In the genomic region with DNA sequence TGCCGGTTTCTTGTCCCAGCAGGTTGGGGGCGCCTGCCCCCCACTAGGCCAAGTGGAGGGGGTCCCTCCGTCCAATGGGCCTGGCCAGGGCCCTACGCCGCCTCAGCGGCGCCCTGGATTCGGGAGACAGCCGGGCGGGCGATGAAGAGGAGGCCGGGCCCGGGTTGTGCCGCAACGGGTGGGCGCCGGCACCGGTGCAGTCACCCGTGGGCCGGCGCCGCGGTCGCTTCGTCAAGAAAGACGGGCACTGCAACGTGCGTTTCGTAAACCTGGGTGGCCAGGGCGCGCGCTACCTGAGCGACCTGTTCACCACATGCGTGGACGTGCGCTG, we compare ENCODE assay signal across 24 cellular contexts. TPM values are rescaled to one million over a fixed set of nuclear protein-coding genes. Genes with fewer than 3 reads are reported as not detected.
DNase-seq lines count a peak whose midpoint lies in the region; ATAC-seq, FAIRE-seq and TF ChIP-seq lines count a peak whose summit lies in the region.
"Had no signal": no experiment of that assay in that cellular context is flagged by ENCODE, and none has a peak within 500 bp of the region (broad histone marks: within the 10 kb centered on the region; RNA-seq: fewer than 3 reads in every experiment).

No MANE protein-coding gene starts in this region.

- TF ChIP-seq RAD21 in H1 (IDR thresholded peaks at IDR 0.05 in 1 of 2, conservative IDR thresholded peaks at IDR 0.05 in 1 of 2; ENCODE audit: low read depth in 2 of 2, low read length in 2 of 2) = no peak

- H2BK5ac ChIP-seq in H1 (ENCODE audit: low read depth, low read length) (no peak overlapping the region; the same call in 1 of the 2 replicates), neuronal stem cell (ENCODE audit: low read length) (no peak overlapping the region)

- H2BK12ac ChIP-seq in H1 (ENCODE audit: low read depth, low read length) (peak overlapping the region; percentile 75; the same call in 1 of the 2 replicates), neuronal stem cell (ENCODE audit: low read length) (peak overlapping the region; percentile 84)

- no peak overlapping the region for H3K27ac Mint-ChIP-seq in GM23338
- no peak overlapping the region for H3K27ac Mint-ChIP-seq in stimulated activated naive CD8-positive, alpha-beta T cell treated with anti-CD3 and anti-CD28 coated beads, Interleukin-15, amount 100 ng/mL, for 72 hours
- H3K27ac Mint-ChIP-seq in natural killer cell treated with Interleukin-12 subunit alpha and Interleukin-12 subunit beta and Interleukin-15 and Interleukin-18, amount 100 ng/mL, for 72 hours = no peak overlapping the region

- no peak overlapping the region for H2BK120ac ChIP-seq in H1 (replicated peaks; ENCODE audit: low read depth, low read length)
- H2BK120ac ChIP-seq in neuronal stem cell (ENCODE audit: low read depth, low read length) = no peak overlapping the region

- H3K23me2 ChIP-seq in H1 (ENCODE audit: low read depth, low read length) = no peaks in the 10 kb centered on the region

- no peak overlapping the region for H2AFZ ChIP-seq in GM23338
- no peak overlapping the region for H2AFZ ChIP-seq in H1 (ENCODE audit: low read length)
- H2AFZ ChIP-seq in neuronal stem cell (ENCODE audit: low read length) = no peak overlapping the region

- H3K4ac ChIP-seq in H1 (replicated peaks; ENCODE audit: insufficient read length, low read depth, low read length) = no peak overlapping the region
- no peak overlapping the region for H3K4ac ChIP-seq in neuronal stem cell (ENCODE audit: low read length)

- ATAC-seq in GM23338 (peak; percentile 26), HG03139 (IDR thresholded peaks at IDR 0.05; ENCODE audit: unreplicated experiment) (no peak)
- ATAC-seq in stimulated activated naive CD8-positive, alpha-beta T cell treated with anti-CD3 and anti-CD28 coated beads, Interleukin-15, amount 100 ng/mL, for 72 hours = no peak
- no peak for ATAC-seq in natural killer cell treated with Interleukin-12 subunit alpha and Interleukin-12 subunit beta and Interleukin-15 and Interleukin-18, amount 100 ng/mL, for 72 hours
- ATAC-seq: PC-3, Right ventricle myocardium inferior had no signal

- H3K9me2 ChIP-seq in GM23338 (ENCODE audit: insufficient read depth) = peaks cover 8% of the 10 kb centered on the region; the same call in 1 of the 2 replicates

- no peaks in the 10 kb centered on the region; the same call in 1 of the 2 replicates for H4K20me1 ChIP-seq in GM23338 (replicated peaks; ENCODE audit: insufficient read depth)
- no peaks in the 10 kb centered on the region for H4K20me1 ChIP-seq in H1 (replicated peaks in 1 of 2; ENCODE audit: control insufficient read depth in 1 of 2, insufficient read depth in 2 of 2, low read length in 2 of 2)

- H3K56ac ChIP-seq in H1 (replicated peaks; ENCODE audit: insufficient read length, low read depth, low read length) = no peak overlapping the region

- no peak overlapping the region for H4K91ac ChIP-seq in H1 (replicated peaks; ENCODE audit: insufficient read length, low read length)
- no peak overlapping the region for H4K91ac ChIP-seq in neuronal stem cell (ENCODE audit: low read depth, low read length, poor library complexity)

- no peaks in the 10 kb centered on the region for H3K79me2 ChIP-seq in GM23338 (replicated peaks; ENCODE audit: insufficient read depth)
- H3K79me2 ChIP-seq in H1 (ENCODE audit: control insufficient read depth in 1 of 2, insufficient read depth in 2 of 2, low read length in 2 of 2) = no peaks in the 10 kb centered on the region

- no peaks in the 10 kb centered on the region for H3K27me3 Mint-ChIP-seq in GM23338 (ENCODE audit: insufficient read depth, low read depth, poor library complexity)
- H3K27me3 Mint-ChIP-seq in stimulated activated naive CD8-positive, alpha-beta T cell treated with anti-CD3 and anti-CD28 coated beads, Interleukin-15, amount 100 ng/mL, for 72 hours = no peaks in the 10 kb centered on the region
- no peaks in the 10 kb centered on the region for H3K27me3 Mint-ChIP-seq in natural killer cell treated with Interleukin-12 subunit alpha and Interleukin-12 subunit beta and Interleukin-15 and Interleukin-18, amount 100 ng/mL, for 72 hours

- TF ChIP-seq CTCF in GM23338 (conservative IDR thresholded peaks at IDR 0.05; ENCODE audit: low read depth in 2 of 2) (no peak), H1 (IDR thresholded peaks at IDR 0.05; ENCODE audit: control extremely low read depth in 1 of 3, insufficient read depth in 1 of 3, low read depth in 1 of 3, low read length in 3 of 3) (no peak)

- peaks cover 2% of the 10 kb centered on the region; the same call in 2 of the 3 replicates for H3K4me1 Mint-ChIP-seq in GM23338
- peaks cover 4% of the 10 kb centered on the region for H3K4me1 Mint-ChIP-seq in stimulated activated naive CD8-positive, alpha-beta T cell treated with anti-CD3 and anti-CD28 coated beads, Interleukin-15, amount 100 ng/mL, for 72 hours
- peaks cover 0 to 7% of the 10 kb centered on the region in 2 donors for H3K4me1 Mint-ChIP-seq in natural killer cell treated with Interleukin-12 subunit alpha and Interleukin-12 subunit beta and Interleukin-15 and Interleukin-18, amount 100 ng/mL, for 72 hours (ENCODE audit: low read depth in 2 of 2)

- no peak overlapping the region for H3K27ac ChIP-seq in GM23338 (ENCODE audit: low read depth)
- H3K27ac ChIP-seq in H1 (ENCODE audit: low read depth, low read length) = no peak overlapping the region
- H3K27ac ChIP-seq in neuronal stem cell (replicated peaks; ENCODE audit: low read length) = no peak overlapping the region
- H3K27ac ChIP-seq: SJSA1 had no signal

- H3K9me3 ChIP-seq in H1 (ENCODE audit: insufficient read depth in 2 of 2, low read depth in 1 of 2, low read length in 1 of 2) (peaks cover 0 to 6% of the 10 kb centered on the region in 2 experiments; a peak in 1 of 4 replicates), neuronal stem cell (replicated peaks in 1 of 2; ENCODE audit: control insufficient read depth in 2 of 2, insufficient read depth in 1 of 2, low read depth in 1 of 2, low read length in 2 of 2) (no peaks in the 10 kb centered on the region)
- H3K9me3 ChIP-seq: MG63, SJSA1 had no signal

- no peak overlapping the region for H3K9ac ChIP-seq in H1 (replicated peaks in 1 of 4; ENCODE audit: extremely low read depth in 1 of 4, low read depth in 3 of 4, low read length in 3 of 4)
- H3K9ac ChIP-seq in neuronal stem cell (ENCODE audit: low read depth, low read length, poor library complexity) = peak overlapping the region; percentile 44

- H3K14ac ChIP-seq in H1 (ENCODE audit: insufficient read length) (no peak overlapping the region), neuronal stem cell (ENCODE audit: low read length) (no peak overlapping the region)

- peaks cover 21% of the 10 kb centered on the region; the same call in 2 of the 3 replicates for H3K36me3 Mint-ChIP-seq in GM23338 (ENCODE audit: low read depth)
- no peaks in the 10 kb centered on the region for H3K36me3 Mint-ChIP-seq in natural killer cell treated with Interleukin-12 subunit alpha and Interleukin-12 subunit beta and Interleukin-15 and Interleukin-18, amount 100 ng/mL, for 72 hours

- 96% methylated on average over 25 of the region's 36 CpGs; no CpG with 5 or more reads in 1 of the 2 experiments for WGBS in H1 (ENCODE audit: extremely low coverage in 1 of 2, insufficient coverage in 1 of 2, insufficient read length in 1 of 2, insufficient replicate concordance in 2 of 2, low coverage in 1 of 2, low lambda C conversion rate in 2 of 2, missing lambda C conversion rate in 1 of 2), 2 experiments
- no CpG with 5 or more reads among the region's 36 CpGs for WGBS in neuronal stem cell (ENCODE audit: extremely low coverage in 2 of 2, insufficient read length in 2 of 2, insufficient replicate concordance in 1 of 2), 2 donors

- no peak for TF ChIP-seq POLR2A in H1 (IDR thresholded peaks at IDR 0.05; ENCODE audit: control extremely low read depth in 1 of 2, low read depth in 2 of 2, low read length in 2 of 2)

- CTCF ChIA-PET in H1 (lab: Charles Lee; ENCODE audit: partially characterized antibody) = no interaction called here

- H3K4me3 ChIP-seq in GM23338 (no peak overlapping the region), H1 (ENCODE audit: extremely low read depth in 1 of 4, insufficient read depth in 2 of 4, low read depth in 3 of 4, low read length in 4 of 4) (no peak overlapping the region), neuronal stem cell (ENCODE audit: low read length in 2 of 2) (no peak overlapping the region)
- H3K4me3 ChIP-seq: MG63, SJSA1 had no signal

- peaks cover 5% of the 10 kb centered on the region; the same call in 2 of the 3 replicates for H3K9me3 Mint-ChIP-seq in GM23338
- H3K9me3 Mint-ChIP-seq in stimulated activated naive CD8-positive, alpha-beta T cell treated with anti-CD3 and anti-CD28 coated beads, Interleukin-15, amount 100 ng/mL, for 72 hours = no peaks in the 10 kb centered on the region
- H3K9me3 Mint-ChIP-seq in natural killer cell treated with Interleukin-12 subunit alpha and Interleukin-12 subunit beta and Interleukin-15 and Interleukin-18, amount 100 ng/mL, for 72 hours = no peaks in the 10 kb centered on the region

- no peaks in the 10 kb centered on the region; the same call in none of the 2 replicates for H3F3A ChIP-seq in GM23338 (replicated peaks; ENCODE audit: low read depth)

- H3K18ac ChIP-seq in H1 (ENCODE audit: extremely low read depth, low read length) (no peak overlapping the region), neuronal stem cell (ENCODE audit: low read length) (no peak overlapping the region)

- no peak for TF ChIP-seq EP300 in H1 (IDR thresholded peaks at IDR 0.05; ENCODE audit: borderline replicate concordance in 1 of 2, low read depth in 2 of 2, low read length in 2 of 2)

- DNase-seq in GM23338 (ENCODE audit: low spot score) (no peak), H1 (ENCODE audit: low read depth in 1 of 2, low spot score in 2 of 2) (no peak), neuronal stem cell (ENCODE audit: low spot score) (no peak)
- no peak for DNase-seq in stimulated activated naive CD8-positive, alpha-beta T cell treated with anti-CD3 and anti-CD28 coated beads, Interleukin-15, amount 100 ng/mL, for 72 hours
- DNase-seq in natural killer cell treated with Interleukin-12 subunit alpha and Interleukin-12 subunit beta and Interleukin-15 and Interleukin-18, amount 100 ng/mL, for 72 hours (ENCODE audit: low spot score) = no peak
- DNase-seq: Calu3; DMS79 treated with DMSO at 0.1 percent for 48 hours; GF-D8; IMR-90; KG1; MG63; NCI-H2029; NCI-H446; NK-92 treated with Interleukin-12 subunit alpha and Interleukin-12 subunit beta, amount 100 ng/mL, for 24 hours; PC-3 had no signal

- H2BK15ac ChIP-seq in H1 (ENCODE audit: low read length) (no peak overlapping the region), neuronal stem cell (ENCODE audit: low read length) (no peak overlapping the region)

- H3K23ac ChIP-seq in H1 (ENCODE audit: insufficient read length) = no peak overlapping the region
- peak overlapping the region; percentile 73 for H3K23ac ChIP-seq in neuronal stem cell (ENCODE audit: low read depth, low read length, poor library complexity)

- H3K4me1 ChIP-seq in GM23338 (ENCODE audit: insufficient read depth) = peaks cover 3% of the 10 kb centered on the region; the same call in 1 of the 2 replicates
- H3K4me1 ChIP-seq in H1 (replicated peaks in 1 of 4; ENCODE audit: control insufficient read depth in 3 of 4, insufficient read depth in 4 of 4, low read length in 3 of 4) = peaks cover 0 to 2% (median under 1%) of the 10 kb centered on the region in 4 experiments; a peak in 1 of 7 replicates
- no peaks in the 10 kb centered on the region for H3K4me1 ChIP-seq in neuronal stem cell (ENCODE audit: control insufficient read depth in 2 of 2, insufficient read depth in 1 of 2, low read depth in 1 of 2, low read length in 2 of 2)
- H3K4me1 ChIP-seq: SJSA1 had no signal

- H3K36me3 ChIP-seq in GM23338 (ENCODE audit: insufficient read depth) (no peaks in the 10 kb centered on the region), H1 (ENCODE audit: control insufficient read depth in 2 of 4, insufficient read depth in 4 of 4, low read length in 3 of 4) (peaks cover 0 to 10% (median 1%) of the 10 kb centered on the region in 4 experiments; a peak in 3 of 8 replicates), neuronal stem cell (replicated peaks in 1 of 2; ENCODE audit: control insufficient read depth in 2 of 2, insufficient read depth in 2 of 2, low read length in 2 of 2) (peaks cover 4 to 18% of the 10 kb centered on the region in 2 donors)

- no peak overlapping the region for H2BK20ac ChIP-seq in H1 (ENCODE audit: low read length)

- no peak overlapping the region for H3K4me3 Mint-ChIP-seq in GM23338
- no peak overlapping the region for H3K4me3 Mint-ChIP-seq in stimulated activated naive CD8-positive, alpha-beta T cell treated with anti-CD3 and anti-CD28 coated beads, Interleukin-15, amount 100 ng/mL, for 72 hours
- H3K4me3 Mint-ChIP-seq in natural killer cell treated with Interleukin-12 subunit alpha and Interleukin-12 subunit beta and Interleukin-15 and Interleukin-18, amount 100 ng/mL, for 72 hours = no peak overlapping the region

- H3K79me1 ChIP-seq in H1 (ENCODE audit: low read depth, low read length) = no peaks in the 10 kb centered on the region; the same call in 1 of the 2 replicates
- no peaks in the 10 kb centered on the region for H3K79me1 ChIP-seq in neuronal stem cell (ENCODE audit: low read depth, low read length)

- H4K8ac ChIP-seq in H1 (ENCODE audit: extremely low read depth, insufficient read depth, low read length) = no peak overlapping the region
- no peak overlapping the region for H4K8ac ChIP-seq in neuronal stem cell (ENCODE audit: low read depth, low read length)

- POLR2A ChIA-PET in H1 (lab: Charles Lee; ENCODE audit: partially characterized antibody) = interaction anchor here (0.6 to 3.0 kb wide), 13 partner anchors 9 to 151 kb away, joined by 3 to 17 read pairs (median 9); partner anchors contain the start of gene GRWD1

- H3K27me3 ChIP-seq in GM23338 (ENCODE audit: insufficient read depth) (no peaks in the 10 kb centered on the region), H1 (replicated peaks in 1 of 4; ENCODE audit: control insufficient read depth in 3 of 4, extremely low read depth in 1 of 4, insufficient read depth in 3 of 4, low read length in 3 of 4) (no peaks in the 10 kb centered on the region), neuronal stem cell (ENCODE audit: control insufficient read depth in 3 of 3, insufficient read depth in 3 of 3, low read depth in 1 of 3, low read length in 3 of 3) (no peaks in the 10 kb centered on the region)
- H3K27me3 ChIP-seq: MG63, SJSA1 had no signal

- H4K5ac ChIP-seq in H1 (ENCODE audit: insufficient read length, low read depth, low read length) = no peak overlapping the region

- H3K4me2 ChIP-seq in GM23338 (no peak overlapping the region), H1 (ENCODE audit: insufficient read depth in 1 of 2, low read depth in 2 of 2, low read length in 2 of 2) (no peak overlapping the region), neuronal stem cell (ENCODE audit: insufficient read depth, low read length, poor library complexity, severe bottlenecking) (no peak overlapping the region)

- H2AK5ac ChIP-seq in H1 (ENCODE audit: low read depth, low read length) (0 out of 2 replicates have a peak overlapping the region, but pooled peaks have one; percentile 97), neuronal stem cell (ENCODE audit: low read depth, low read length) (no peak overlapping the region)

- no peak for FAIRE-seq in H1 (lab: Jason Lieb, UNC)
- FAIRE-seq: GM12892, GM19239, H54 had no signal

RNA-seq across cellular contexts. Expression of gene KCNJ14, which starts 6.2 kb away (rescaled TPM):
- 0.94 and 1.2 TPM in 2 replicates for total RNA-seq in GM23338 (2014; rRNA removed; shearing (Covaris generic))
- polyA plus RNA-seq in GM23338 (2016; fragmentation: Nextera tagmentation; extraction: Ambion mirVana) = 0.73 and 0.81 TPM in 2 replicates
- 0.89 and 1.0 TPM in 2 replicates for total RNA-seq in H1 (2021; fragmentation: NEBNext Ultra II Directional; extraction: Animal tissue kit (Norgen Biotek cat#: 25700))
- 0.45 and 0.61 TPM in 2 replicates for polyA plus RNA-seq in H1 (2011; rRNA removed)
- 0.28 TPM for polyA plus RNA-seq in H1 (2011; cell fraction: cytosol; rRNA removed)
- polyA plus RNA-seq in H1 (2011; cell fraction: nucleus; rRNA removed) = 1.3 TPM
- 0.66 to 0.84 TPM (median 0.73 TPM) in 4 replicates for polyA plus RNA-seq in H1 (2012, experiment 1 of 2)
- 0.68 TPM for polyA plus RNA-seq in H1 (2012, experiment 2 of 2)
- polyA plus RNA-seq in H1 (2013, experiment 1 of 2) = 0.39 TPM
- polyA plus RNA-seq in H1 (2013, experiment 2 of 2) = 0.44 TPM
- polyA minus RNA-seq in H1 (2011; rRNA and poly(A)+ RNA removed) = 0.68 and 1.9 TPM in 2 replicates
- polyA minus RNA-seq in H1 (2011; cell fraction: cytosol; rRNA and poly(A)+ RNA removed) = 0.37 TPM
- polyA minus RNA-seq in H1 (2011; cell fraction: nucleus; rRNA and poly(A)+ RNA removed) = 0.80 TPM
- polyA plus RNA-seq in neuronal stem cell (2013, experiment 1 of 2) = 0.52 TPM
- 0.69 TPM for polyA plus RNA-seq in neuronal stem cell (2013, experiment 2 of 2)
- total RNA-seq in natural killer cell treated with Interleukin-12 subunit alpha and Interleukin-12 subunit beta and Interleukin-15 and Interleukin-18, amount 100 ng/mL, for 72 hours = 1 to 10 TPM; 2.1 to 4.6 TPM

RNA-seq across cellular contexts. Expression of gene CYTH2, which starts 7.6 kb away (rescaled TPM):
- total RNA-seq in GM23338 (2014; rRNA removed; shearing (Covaris generic)) = 42.6 and 60.4 TPM in 2 replicates
- 38.8 and 41.1 TPM in 2 replicates for polyA plus RNA-seq in GM23338 (2016; fragmentation: Nextera tagmentation; extraction: Ambion mirVana)
- total RNA-seq in H1 (2021; fragmentation: NEBNext Ultra II Directional; extraction: Animal tissue kit (Norgen Biotek cat#: 25700)) = 67.7 and 71.4 TPM in 2 replicates
- 43.7 and 62.5 TPM in 2 replicates for polyA plus RNA-seq in H1 (2011; rRNA removed)
- 59.5 TPM for polyA plus RNA-seq in H1 (2011; cell fraction: cytosol; rRNA removed)
- 225 TPM for polyA plus RNA-seq in H1 (2011; cell fraction: nucleus; rRNA removed)
- 64.0 to 76.5 TPM (median 71.8 TPM) in 4 replicates for polyA plus RNA-seq in H1 (2012, experiment 1 of 2)
- 35.7 TPM for polyA plus RNA-seq in H1 (2012, experiment 2 of 2)
- polyA plus RNA-seq in H1 (2013, experiment 1 of 2) = 44.2 TPM
- polyA plus RNA-seq in H1 (2013, experiment 2 of 2) = 37.5 TPM
- 53.7 and 70.7 TPM in 2 replicates for polyA minus RNA-seq in H1 (2011; rRNA and poly(A)+ RNA removed)
- 28.7 TPM for polyA minus RNA-seq in H1 (2011; cell fraction: cytosol; rRNA and poly(A)+ RNA removed)
- 65.5 TPM for polyA minus RNA-seq in H1 (2011; cell fraction: nucleus; rRNA and poly(A)+ RNA removed)
- 67.8 TPM for polyA plus RNA-seq in neuronal stem cell (2013, experiment 1 of 2)
- polyA plus RNA-seq in neuronal stem cell (2013, experiment 2 of 2) = 64.1 TPM
- total RNA-seq in natural killer cell treated with Interleukin-12 subunit alpha and Interleukin-12 subunit beta and Interleukin-15 and Interleukin-18, amount 100 ng/mL, for 72 hours = 10 to 100 TPM; 66.4 to 66.9 TPM

RNA-seq across cellular contexts. Expression of gene GRWD1, which starts 15.8 kb away (rescaled TPM):
- total RNA-seq in GM23338 (2014; rRNA removed; shearing (Covaris generic)) = 58.0 and 64.6 TPM in 2 replicates
- 23.2 and 25.8 TPM in 2 replicates for polyA plus RNA-seq in GM23338 (2016; fragmentation: Nextera tagmentation; extraction: Ambion mirVana)
- 61.9 and 64.9 TPM in 2 replicates for total RNA-seq in H1 (2021; fragmentation: NEBNext Ultra II Directional; extraction: Animal tissue kit (Norgen Biotek cat#: 25700))
- 36.9 and 46.4 TPM in 2 replicates for polyA plus RNA-seq in H1 (2011; rRNA removed)
- polyA plus RNA-seq in H1 (2011; cell fraction: cytosol; rRNA removed) = 44.2 TPM
- polyA plus RNA-seq in H1 (2011; cell fraction: nucleus; rRNA removed) = 30.1 TPM
- polyA plus RNA-seq in H1 (2012, experiment 1 of 2) = 25.4 to 44.2 TPM (median 41.0 TPM) in 4 replicates
- 36.9 TPM for polyA plus RNA-seq in H1 (2012, experiment 2 of 2)
- polyA plus RNA-seq in H1 (2013, experiment 1 of 2) = 18.6 TPM
- polyA plus RNA-seq in H1 (2013, experiment 2 of 2) = 17.3 TPM
- 11.5 and 19.1 TPM in 2 replicates for polyA minus RNA-seq in H1 (2011; rRNA and poly(A)+ RNA removed)
- polyA minus RNA-seq in H1 (2011; cell fraction: cytosol; rRNA and poly(A)+ RNA removed) = 24.4 TPM
- polyA minus RNA-seq in H1 (2011; cell fraction: nucleus; rRNA and poly(A)+ RNA removed) = 18.2 TPM
- polyA plus RNA-seq in neuronal stem cell (2013, experiment 1 of 2) = 11.2 TPM
- polyA plus RNA-seq in neuronal stem cell (2013, experiment 2 of 2) = 11.1 TPM
- 100 to 1,000 TPM in 1 of 2 donors, 10 to 100 TPM in 1; 60.6 to 104 TPM for total RNA-seq in natural killer cell treated with Interleukin-12 subunit alpha and Interleukin-12 subunit beta and Interleukin-15 and Interleukin-18, amount 100 ng/mL, for 72 hours

RNA-seq across cellular contexts. Expression of gene LMTK3, which starts 50.0 kb away (rescaled TPM):
- 5.7 and 11.8 TPM in 2 replicates for total RNA-seq in GM23338 (2014; rRNA removed; shearing (Covaris generic))
- polyA plus RNA-seq in GM23338 (2016; fragmentation: Nextera tagmentation; extraction: Ambion mirVana) (1.6 and 2.0 TPM in 2 replicates), H1 (2011; rRNA removed) (2.7 and 7.3 TPM in 2 replicates)
- 12.4 and 13.6 TPM in 2 replicates for total RNA-seq in H1 (2021; fragmentation: NEBNext Ultra II Directional; extraction: Animal tissue kit (Norgen Biotek cat#: 25700))
- 3.4 TPM for polyA plus RNA-seq in H1 (2011; cell fraction: cytosol; rRNA removed)
- polyA plus RNA-seq in H1 (2011; cell fraction: nucleus; rRNA removed) = 11.6 TPM
- polyA plus RNA-seq in H1 (2012, experiment 1 of 2) = 6.8 to 10.4 TPM (median 9.6 TPM) in 4 replicates
- 4.1 TPM for polyA plus RNA-seq in H1 (2012, experiment 2 of 2)
- polyA plus RNA-seq in H1 (2013, experiment 1 of 2) = 10.0 TPM
- 8.2 TPM for polyA plus RNA-seq in H1 (2013, experiment 2 of 2)
- 0.90 and 1.2 TPM in 2 replicates for polyA minus RNA-seq in H1 (2011; rRNA and poly(A)+ RNA removed)
- 5.9 TPM for polyA minus RNA-seq in H1 (2011; cell fraction: cytosol; rRNA and poly(A)+ RNA removed)
- polyA minus RNA-seq in H1 (2011; cell fraction: nucleus; rRNA and poly(A)+ RNA removed) = 5.9 TPM
- 7.9 TPM for polyA plus RNA-seq in neuronal stem cell (2013, experiment 1 of 2)
- polyA plus RNA-seq in neuronal stem cell (2013, experiment 2 of 2) = 7.5 TPM
- 1 to 10 TPM in 1 of 2 donors, under 1 TPM in 1; 0.40 to 1.3 TPM for total RNA-seq in natural killer cell treated with Interleukin-12 subunit alpha and Interleukin-12 subunit beta and Interleukin-15 and Interleukin-18, amount 100 ng/mL, for 72 hours
- total RNA-seq: A172, RPMI7951, SJSA1 had no signal
- polyA plus RNA-seq: BJ had no signal
